ENCODE assay signal across 30 cellular contexts in the genomic region with DNA sequence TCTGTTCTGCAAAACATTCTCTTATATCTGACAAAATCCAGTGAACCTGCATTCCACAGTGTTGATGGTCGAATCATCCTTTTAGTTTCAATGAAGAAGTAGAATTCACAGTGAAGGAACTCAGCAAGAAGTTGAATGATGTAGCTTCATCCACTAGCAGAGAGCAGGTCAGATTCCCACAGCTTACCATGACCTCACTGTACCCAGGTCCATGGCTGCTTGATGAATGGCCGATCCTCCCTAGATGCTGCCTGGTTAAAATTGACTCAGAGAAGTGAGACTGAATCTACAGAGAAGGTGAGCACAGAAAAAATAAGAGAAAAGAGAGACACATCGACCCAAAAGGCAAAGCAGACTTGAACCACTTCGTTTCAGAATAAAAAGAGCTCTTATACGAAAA.
DNase-seq lines count a peak whose midpoint lies in the region; ATAC-seq, FAIRE-seq and TF ChIP-seq lines count a peak whose summit lies in the region.
"Had no signal": no experiment of that assay in that cellular context is flagged by ENCODE, and none has a peak within 500 bp of the region (broad histone marks: within the 10 kb centered on the region; RNA-seq: fewer than 3 reads in every experiment).

No MANE protein-coding gene starts in this region.

- peak overlapping the region; percentile 15 for H3K4me3 Mint-ChIP-seq in astrocyte (ENCODE audit: unreplicated experiment)
- no peak overlapping the region for H3K4me3 Mint-ChIP-seq in activated naive CD8-positive, alpha-beta T cell treated with anti-CD3 and anti-CD28 coated beads for 36 hours
- H3K4me3 Mint-ChIP-seq: CD4-positive, alpha-beta T cell had no signal

- no peaks in the 10 kb centered on the region for H3K36me3 ChIP-seq in IMR-90 (ENCODE audit: control insufficient read depth, insufficient read depth, low read length)
- H3K36me3 ChIP-seq in astrocyte (ENCODE audit: insufficient read depth, low read length): no peaks in the 10 kb centered on the region
- H3K36me3 ChIP-seq: BLaER1 treated with 17β-estradiol and CSF1 and Interleukin-3, amounts not matched to agents 10 nM and 100 nM; SJCRH30 had no signal

- no peak overlapping the region for H4K5ac ChIP-seq in IMR-90 (ENCODE audit: low read depth, low read length)

- no peaks in the 10 kb centered on the region for H3K9me1 ChIP-seq in IMR-90 (ENCODE audit: insufficient read depth, low read length)

- H3K9me3 Mint-ChIP-seq in astrocyte (ENCODE audit: unreplicated experiment): no peaks in the 10 kb centered on the region
- H3K9me3 Mint-ChIP-seq in activated naive CD8-positive, alpha-beta T cell treated with anti-CD3 and anti-CD28 coated beads for 36 hours: no peaks in the 10 kb centered on the region

- H3K79me1 ChIP-seq in IMR-90 (ENCODE audit: low read depth in 1 of 2, low read length in 2 of 2): no peaks in the 10 kb centered on the region

- H3K4me2 ChIP-seq in IMR-90 (ENCODE audit: low read depth, low read length) (no peak overlapping the region), astrocyte (ENCODE audit: low read length) (no peak overlapping the region)
- H3K4me2 ChIP-seq: BLaER1 treated with 17β-estradiol and CSF1 and Interleukin-3, amounts not matched to agents 10 nM and 100 nM had no signal

- no peaks in the 10 kb centered on the region for H3K27me3 Mint-ChIP-seq in astrocyte (ENCODE audit: low read depth, unreplicated experiment)
- H3K27me3 Mint-ChIP-seq in activated naive CD8-positive, alpha-beta T cell treated with anti-CD3 and anti-CD28 coated beads for 36 hours: no peaks in the 10 kb centered on the region
- H3K27me3 Mint-ChIP-seq: CD4-positive, alpha-beta T cell had no signal

- H4K20me1 ChIP-seq in IMR-90 (ENCODE audit: insufficient read depth, low read length): no peaks in the 10 kb centered on the region
- no peaks in the 10 kb centered on the region for H4K20me1 ChIP-seq in astrocyte (ENCODE audit: insufficient read depth, low read length)
- H4K20me1 ChIP-seq: BLaER1 treated with 17β-estradiol and CSF1 and Interleukin-3, amounts not matched to agents 10 nM and 100 nM had no signal

- H2BK5ac ChIP-seq in IMR-90 (ENCODE audit: low read depth, low read length, poor library complexity, severe bottlenecking): no peak overlapping the region

- H2AFZ ChIP-seq in IMR-90 (replicated peaks; ENCODE audit: low read length, poor library complexity) (no peak overlapping the region), astrocyte (ENCODE audit: low read depth, low read length) (no peak overlapping the region)
- H2AFZ ChIP-seq: GM23248 had no signal

- H3K27me3 ChIP-seq in IMR-90 (ENCODE audit: control insufficient read depth, insufficient read depth, low read length): no peaks in the 10 kb centered on the region
- no peaks in the 10 kb centered on the region for H3K27me3 ChIP-seq in astrocyte (ENCODE audit: insufficient read depth, low read length)
- H3K27me3 ChIP-seq: BLaER1 treated with 17β-estradiol and CSF1 and Interleukin-3, amounts not matched to agents 10 nM and 100 nM; SJCRH30 had no signal

- no peak overlapping the region for H2AK9ac ChIP-seq in IMR-90 (replicated peaks; ENCODE audit: low read depth, low read length, poor library complexity)

- DNase-seq in A172 (ENCODE audit: low spot score): peak; percentile 29
- DNase-seq in IMR-90: peak; percentile 24
- peak; percentile 32 for DNase-seq in astrocyte (ENCODE audit: low read depth)
- DNase-seq in left kidney (ENCODE audit: low read depth, low spot score): peak; percentile 54
- DNase-seq in GM10266 (ENCODE audit: extremely low spot score): no peak
- DNase-seq in HPDE6-E6E7 (ENCODE audit: extremely low spot score): no peak
- no peak for DNase-seq in H4 (ENCODE audit: low spot score)
- DNase-seq in activated naive CD8-positive, alpha-beta T cell treated with anti-CD3 and anti-CD28 coated beads for 36 hours: no peak
- DNase-seq: AML-193; CD4-positive, alpha-beta T cell; GM23248; HCEC 1CT; Karpas-422; NCI-H1092; NCI-H1417 treated with DMSO at 0.1 percent for 48 hours; NCI-H1694 treated with DMSO at 0.1 percent for 48 hours; NCI-H2081 treated with DMSO at 0.1 percent for 48 hours; NCI-H2171; NCI-H345; NCI-H510A treated with DMSO at 0.1 percent for 48 hours; NCI-H774; NK-92 treated with Interleukin-12 subunit alpha and Interleukin-12 subunit beta, amount 100 ng/mL, for 24 hours; PC-3; SJCRH30 had no signal

- H2BK20ac ChIP-seq in IMR-90 (ENCODE audit: low read depth, low read length): no peak overlapping the region

- no TSS peak for BruUV-seq in IMR-90 (replicated peaks; lab: Mats Ljungman, UMichigan)

- POLR2A ChIA-PET in IMR-90 (lab: Charles Lee; ENCODE audit: unreplicated experiment): no interaction called here

- no peak for FAIRE-seq in astrocyte (lab: Jason Lieb, UNC)
- FAIRE-seq: A204.1, D721Med, GM18507 had no signal

- no peak for ATAC-seq in IMR-90 (ENCODE audit: low read depth)
- ATAC-seq: PC-3, Right ventricle myocardium inferior, SK-N-SH treated with all-trans-retinoic acid at 6 μM for 48 hours had no signal

- H3K79me2 ChIP-seq in astrocyte (ENCODE audit: insufficient read depth, low read length): no peaks in the 10 kb centered on the region

- in situ Hi-C loops in IMR-90 (cut with MboI; ENCODE audit: low sequenced_read_pairs): no loop called here

- peaks cover 17% of the 10 kb centered on the region for H3K4me1 Mint-ChIP-seq in astrocyte (ENCODE audit: low read depth, unreplicated experiment)
- H3K4me1 Mint-ChIP-seq in activated naive CD8-positive, alpha-beta T cell treated with anti-CD3 and anti-CD28 coated beads for 36 hours: no peaks in the 10 kb centered on the region

- H2BK15ac ChIP-seq in IMR-90 (ENCODE audit: low read depth, low read length): peak overlapping the region; percentile 61; the same call in 2 of the 3 replicates

- no peaks in the 10 kb centered on the region for H3K36me3 Mint-ChIP-seq in astrocyte (ENCODE audit: low read depth, unreplicated experiment)
- no peaks in the 10 kb centered on the region for H3K36me3 Mint-ChIP-seq in activated naive CD8-positive, alpha-beta T cell treated with anti-CD3 and anti-CD28 coated beads for 36 hours

- H3K9ac ChIP-seq in IMR-90 (ENCODE audit: low read depth, low read length) (no peak overlapping the region), astrocyte (ENCODE audit: low read length) (no peak overlapping the region)
- H3K9ac ChIP-seq: BLaER1 treated with 17β-estradiol and CSF1 and Interleukin-3, amounts not matched to agents 10 nM and 100 nM; GM23248 had no signal

- no peak overlapping the region for H2AK5ac ChIP-seq in IMR-90 (ENCODE audit: low read depth, low read length)

- H3K9me3 ChIP-seq in IMR-90 (ENCODE audit: control insufficient read depth, insufficient read depth, low read length) (no peaks in the 10 kb centered on the region), astrocyte (ENCODE audit: insufficient read depth, low read depth, low read length) (no peaks in the 10 kb centered on the region)
- H3K9me3 ChIP-seq: BLaER1 treated with 17β-estradiol and CSF1 and Interleukin-3, amounts not matched to agents 10 nM and 100 nM; SJCRH30 had no signal

- H3K23ac ChIP-seq in IMR-90 (ENCODE audit: low read depth, low read length): no peak overlapping the region

- H3K27ac Mint-ChIP-seq in astrocyte (ENCODE audit: unreplicated experiment): peak overlapping the region; percentile 30
- no peak overlapping the region for H3K27ac Mint-ChIP-seq in activated naive CD8-positive, alpha-beta T cell treated with anti-CD3 and anti-CD28 coated beads for 36 hours
- H3K27ac Mint-ChIP-seq: CD4-positive, alpha-beta T cell had no signal

- dilution Hi-C loops in IMR-90 (cut with HindIII; ENCODE audit: low sequenced_read_pairs, unreplicated experiment): no loop called here

- H3K27ac ChIP-seq in IMR-90 (ENCODE audit: insufficient read depth, low read length): no peak overlapping the region
- H3K27ac ChIP-seq in astrocyte (ENCODE audit: low read depth, low read length): no peak overlapping the region
- H3K27ac ChIP-seq: BLaER1 treated with 17β-estradiol and CSF1 and Interleukin-3, amounts not matched to agents 10 nM and 100 nM; GM23248; SJCRH30 had no signal

- H3K14ac ChIP-seq in IMR-90 (replicated peaks; ENCODE audit: low read depth, low read length): no peak overlapping the region

- H3K4me3 ChIP-seq in IMR-90 (ENCODE audit: insufficient read depth, low read depth, low read length) (no peak overlapping the region), astrocyte (ENCODE audit: insufficient read depth, low read depth, low read length) (no peak overlapping the region)
- H3K4me3 ChIP-seq: BLaER1 treated with 17β-estradiol and CSF1 and Interleukin-3, amounts not matched to agents 10 nM and 100 nM; GM23248; SJCRH30 had no signal

- H4K8ac ChIP-seq in IMR-90 (ENCODE audit: low read depth in 2 of 2, low read length in 2 of 2): no peak overlapping the region

- TF ChIP-seq RAD21 in IMR-90 (IDR thresholded peaks at IDR 0.05; ENCODE audit: low read length): no peak

- WGBS in IMR-90 (ENCODE audit: extremely low coverage in 2 of 2, insufficient read length in 1 of 2), 2 experiments: no CpG with 5 or more reads among the region's 5 CpGs

- H3K56ac ChIP-seq in IMR-90 (ENCODE audit: extremely low read depth, insufficient read depth, low read length): no peak overlapping the region

- TF ChIP-seq CTCF in IMR-90 (conservative IDR thresholded peaks at IDR 0.05; ENCODE audit: low read depth, low read length) (no peak), astrocyte (IDR thresholded peaks at IDR 0.05; ENCODE audit: insufficient read depth, low read depth, low read length) (no peak), GM10266 (IDR thresholded peaks at IDR 0.05; ENCODE audit: control insufficient read depth, insufficient read depth, low read depth, missing control alignments) (no peak)

- TF ChIP-seq POLR2A in IMR-90 (IDR thresholded peaks at IDR 0.05; ENCODE audit: low read depth, low read length): no peak

- peak overlapping the region; percentile 16; the same call in 1 of the 2 replicates for H3K4ac ChIP-seq in IMR-90 (ENCODE audit: low read depth, low read length)

- CTCF ChIA-PET in IMR-90 (lab: Yijun Ruan, JAX): no interaction called here

- H4K91ac ChIP-seq in IMR-90 (ENCODE audit: insufficient read depth, low read depth, low read length): no peak overlapping the region

- H3K18ac ChIP-seq in IMR-90 (ENCODE audit: low read depth, low read length): peak overlapping the region; percentile 9; the same call in 1 of the 2 replicates

- H2BK120ac ChIP-seq in IMR-90 (ENCODE audit: low read depth, low read length): 0 out of 2 replicates have a peak overlapping the region, but pooled peaks have one; percentile 3

- intact Hi-C loops in IMR-90 (cut with micrococcal nuclease): no loop called here

- peaks cover 3% of the 10 kb centered on the region for H3K4me1 ChIP-seq in IMR-90 (ENCODE audit: control insufficient read depth, insufficient read depth, low read length)
- no peaks in the 10 kb centered on the region for H3K4me1 ChIP-seq in astrocyte (ENCODE audit: insufficient read depth, low read length)
- H3K4me1 ChIP-seq: BLaER1 treated with 17β-estradiol and CSF1 and Interleukin-3, amounts not matched to agents 10 nM and 100 nM; SJCRH30 had no signal

Comparison
In these comparisons a context has a peak if more than half of its experiments do, and no peak if none do; other contexts are left out.
1. DNase-seq: peak in A172 (single experiment), IMR-90 (single experiment), astrocyte (single experiment) and left kidney (single experiment); none in GM10266 (single experiment), HPDE6-E6E7 (single experiment), H4 (single experiment) and activated naive CD8-positive, alpha-beta T cell treated with anti-CD3 and anti-CD28 coated beads for 36 hours (single experiment).